Comparison of ENCODE assay signal across 8 cellular contexts in the genomic region with DNA sequence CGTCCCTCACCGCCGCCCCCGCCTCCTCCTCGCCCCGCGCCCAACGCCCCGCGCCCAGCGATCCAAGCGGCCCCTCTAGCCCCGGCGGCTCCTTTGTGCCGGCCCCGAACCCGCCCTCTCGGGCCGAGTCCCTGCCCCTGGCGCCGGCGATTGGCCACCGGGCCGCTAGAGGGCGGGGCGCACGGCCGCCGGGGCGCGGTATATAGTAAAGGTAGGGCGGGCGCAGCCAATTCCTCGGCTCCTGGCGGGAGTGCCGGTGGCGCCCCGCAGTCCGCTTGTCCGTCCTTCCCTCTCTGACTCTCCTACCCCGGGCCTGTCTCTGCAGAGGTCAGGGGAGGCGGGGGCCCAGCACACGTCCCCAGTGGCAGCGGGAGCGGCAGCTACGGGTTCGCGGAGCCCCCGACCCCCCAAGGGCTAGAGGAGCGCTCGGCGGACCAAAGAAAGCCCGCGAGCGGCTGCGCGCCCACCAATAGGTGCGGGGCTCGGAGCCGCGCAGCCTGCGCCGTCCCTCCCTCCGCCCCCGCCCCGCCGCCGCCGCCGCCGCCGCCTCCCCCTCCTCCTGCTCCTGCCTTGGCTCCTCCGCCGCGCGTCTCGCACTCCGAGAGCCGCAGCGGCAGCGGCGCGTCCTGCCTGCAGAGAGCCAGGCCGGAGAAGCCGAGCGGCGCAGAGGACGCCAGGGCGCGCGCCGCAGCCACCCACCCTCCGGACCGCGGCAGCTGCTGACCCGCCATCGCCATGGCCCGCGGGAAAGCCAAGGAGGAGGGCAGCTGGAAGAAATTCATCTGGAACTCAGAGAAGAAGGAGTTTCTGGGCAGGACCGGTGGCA. TPM values are rescaled to one million over a fixed set of nuclear protein-coding genes. Genes with fewer than 3 reads are reported as not detected.
DNase-seq lines count a peak whose midpoint lies in the region; ATAC-seq and TF ChIP-seq lines count a peak whose summit lies in the region.

Gene ATP1B1 (plus strand): TSS at position 596 of the 826 bp plus-strand sequence. CDS start 140 bp downstream, at position 736.

- H3K4me1 ChIP-seq in HUES64 (ENCODE audit: insufficient read depth, low read length) (peaks cover 50% of the 10 kb centered on the region), OCI-LY1 (ENCODE audit: insufficient read depth, low read length, severe bottlenecking) (peaks cover 49% of the 10 kb centered on the region), mucosa of descending colon (ENCODE audit: low read depth) (peaks cover 36% of the 10 kb centered on the region)

- H3K9me3 ChIP-seq in HUES64 (ENCODE audit: insufficient read depth, low read depth, low read length) = no peaks in the 10 kb centered on the region
- no peaks in the 10 kb centered on the region for H3K9me3 ChIP-seq in OCI-LY1 (ENCODE audit: low read length)
- no peaks in the 10 kb centered on the region for H3K9me3 ChIP-seq in mucosa of descending colon

- H4K20me1 ChIP-seq in OCI-LY1 (ENCODE audit: insufficient read depth, low read length) = no peaks in the 10 kb centered on the region

- peak within 1 kb of the TSS; percentile 95 for H3K4me2 ChIP-seq in OCI-LY1 (ENCODE audit: low read length)

- H3K9ac ChIP-seq in HUES64 (ENCODE audit: low read depth, low read length) (peak within 1 kb of the TSS; percentile 91), OCI-LY1 (ENCODE audit: low read length) (peak within 1 kb of the TSS; percentile 84)

- DNase-seq in DMS 273 treated with DMSO at 0.1 percent for 48 hours (lab: John Stamatoyannopoulos, UW) (peak; percentile 75), activated T-cell treated with anti-CD3 and anti-CD28 coated beads for 24 hours (ENCODE audit: low read depth) (peak; percentile 74), epithelial cell of esophagus (ENCODE audit: low read depth) (peak; percentile 89), mucosa of descending colon (peak; percentile 91 to 97 (median 91))
- DNase-seq in stimulated activated CD8-positive, alpha-beta memory T cell treated with anti-CD3 and anti-CD28 coated beads, Interleukin-4, amount 100 ng/mL, for 24 hours (ENCODE audit: low read depth) = peak; percentile 79

- no peaks in the 10 kb centered on the region for H3K9me2 ChIP-seq in OCI-LY1 (ENCODE audit: low read depth, low read length)

- H3K36me3 ChIP-seq in HUES64 (ENCODE audit: insufficient read depth, low read length) = peaks cover 4% of the 10 kb centered on the region; the same call in 1 of the 2 replicates
- peaks cover 2% of the 10 kb centered on the region; the same call in 1 of the 2 replicates for H3K36me3 ChIP-seq in OCI-LY1 (ENCODE audit: insufficient read depth, low read length)
- no peaks in the 10 kb centered on the region for H3K36me3 ChIP-seq in mucosa of descending colon (ENCODE audit: low read depth)

- H3K27me3 ChIP-seq in HUES64 (ENCODE audit: insufficient read depth, low read length) (peaks cover 12% of the 10 kb centered on the region; the same call in 1 of the 2 replicates), OCI-LY1 (ENCODE audit: insufficient read depth, low read length) (no peaks in the 10 kb centered on the region)

- H3K27ac ChIP-seq in HUES64 (ENCODE audit: low read depth, low read length) (peak within 1 kb of the TSS; percentile 97), OCI-LY1 (ENCODE audit: low read depth, low read length, poor library complexity, severe bottlenecking) (peak within 1 kb of the TSS; percentile 88)

- H3F3A ChIP-seq in OCI-LY1 (ENCODE audit: insufficient read depth, low read length) = no peaks in the 10 kb centered on the region

- H3K4me3 ChIP-seq in HUES64 (ENCODE audit: low read length) (peak within 1 kb of the TSS; percentile 90), OCI-LY1 (ENCODE audit: low read depth, low read length, poor library complexity, severe bottlenecking) (peak within 1 kb of the TSS; percentile 90), epithelial cell of esophagus (ENCODE audit: low read length) (peak within 1 kb of the TSS; percentile 79), mucosa of descending colon (peak within 1 kb of the TSS; percentile 92)

- ATAC-seq in GM21447 (IDR thresholded peaks at IDR 0.05; ENCODE audit: unreplicated experiment) (peak; percentile 80), mucosa of descending colon (peak; percentile 77)

- TF ChIP-seq CTCF in OCI-LY1 (IDR thresholded peaks at IDR 0.05; ENCODE audit: low read length) (no peak), epithelial cell of esophagus (IDR thresholded peaks at IDR 0.05; ENCODE audit: insufficient read depth, low read depth, low read length, missing control alignments) (peak; percentile 17), mucosa of descending colon (IDR thresholded peaks at IDR 0.05) (peak; percentile 66)

- intact Hi-C loops in mucosa of descending colon (cut with DNase I, micrococcal nuclease) = no loop called here

- peaks cover 5% of the 10 kb centered on the region for H3K79me2 ChIP-seq in OCI-LY1 (ENCODE audit: insufficient read depth, low read length)

- H2AFZ ChIP-seq in OCI-LY1 (ENCODE audit: low read length) = peak within 1 kb of the TSS; percentile 18; the same call in 1 of the 2 replicates

- under 1% methylated on average over 99 of the region's 100 CpGs for WGBS in HUES64

RNA-seq across cellular contexts. Expression of gene ATP1B1, which starts in this region (rescaled TPM):
- polyA plus RNA-seq in HUES64 (2013, experiment 1 of 2) = 32.9 TPM
- 38.4 TPM for polyA plus RNA-seq in HUES64 (2013, experiment 2 of 2)
- 100 to 1,000 TPM; 342 to 860 (median 744) TPM for total RNA-seq in mucosa of descending colon

Comparison
In these comparisons a context has a peak if more than half of its experiments do, and no peak if none do; other contexts are left out.
1. Peak in every context shown above with its lines: DNase-seq, ATAC-seq, H3K4me3 ChIP-seq and H3K27ac ChIP-seq.